8 cellular contexts compared by ENCODE assay signal in the genomic region with DNA sequence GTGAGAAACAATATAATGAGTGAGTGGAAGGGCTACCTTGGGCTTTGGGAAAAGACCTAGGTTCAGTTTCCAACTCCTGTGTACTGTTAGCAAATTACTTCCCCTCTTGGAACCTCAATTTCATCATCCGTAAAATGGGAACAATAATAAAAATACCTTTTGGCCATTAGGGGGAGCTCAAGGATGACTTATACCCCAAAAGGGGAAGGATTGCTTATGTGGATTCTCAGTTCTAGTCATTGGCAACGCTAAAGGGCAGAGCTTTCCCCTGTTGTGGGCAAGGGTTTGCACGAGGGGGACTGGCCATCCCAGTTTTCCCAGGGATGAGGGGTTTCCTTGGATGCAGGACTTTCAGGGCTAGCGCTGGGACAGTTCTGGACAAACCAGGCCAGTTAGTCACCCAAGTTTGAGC. TPM values are rescaled to one million over a fixed set of nuclear protein-coding genes. Genes with fewer than 3 reads are reported as not detected.
DNase-seq lines count a peak whose midpoint lies in the region; ATAC-seq and TF ChIP-seq lines count a peak whose summit lies in the region.

No MANE protein-coding gene starts in this region.

- H3K4me1 Mint-ChIP-seq in naive thymus-derived CD4-positive, alpha-beta T cell = peaks cover 13 to 31% (median 24%) of the 10 kb centered on the region in 7 donors

- no peaks in the 10 kb centered on the region for H3F3A ChIP-seq in PC-3 (ENCODE audit: low read length, unreplicated experiment)

- H3K27me3 Mint-ChIP-seq in naive thymus-derived CD4-positive, alpha-beta T cell = no peaks in the 10 kb centered on the region

- H4K20me1 ChIP-seq in PC-3 (ENCODE audit: low read length) = no peaks in the 10 kb centered on the region

- H3K9me3 ChIP-seq in PC-3 (ENCODE audit: low read length) = no peaks in the 10 kb centered on the region
- H3K9me3 ChIP-seq in naive thymus-derived CD4-positive, alpha-beta T cell (ENCODE audit: control insufficient read depth in 2 of 3, low read length in 3 of 3) = no peaks in the 10 kb centered on the region

- H3K36me3 ChIP-seq in PC-3 (ENCODE audit: low read depth, low read length) = no peaks in the 10 kb centered on the region; the same call in 1 of the 2 replicates
- no peaks in the 10 kb centered on the region for H3K36me3 ChIP-seq in naive thymus-derived CD4-positive, alpha-beta T cell (ENCODE audit: control insufficient read depth in 2 of 3, insufficient read depth in 3 of 3, low read length in 3 of 3)

- H3K9me2 ChIP-seq in PC-3 (replicated peaks; ENCODE audit: low read length) = no peaks in the 10 kb centered on the region

- H3K9ac ChIP-seq in PC-3 (ENCODE audit: low read length) = no peak overlapping the region

- TF ChIP-seq CTCF in AG04449 (IDR thresholded peaks at IDR 0.05; ENCODE audit: insufficient read depth, low read length, missing control alignments) (peak; percentile 33), PC-3 (conservative IDR thresholded peaks at IDR 0.05; ENCODE audit: low read depth, low read length) (peak; percentile 81), dorsolateral prefrontal cortex (IDR thresholded peaks at IDR 0.05 in 54 of 56, conservative IDR thresholded peaks at IDR 0.05 in 2 of 56; ENCODE audit: low read depth in 1 of 56, partially characterized antibody in 56 of 56) (peak; percentile 41 to 81 (median 64))

- intact Hi-C loops in PC-3 (cut with micrococcal nuclease) (loop anchor here (1.0 to 5.0 kb wide), 2 partner anchors 186 to 200 kb away; no protein-coding TSS in a partner anchor), dorsolateral prefrontal cortex (cut with DNase I) (loop anchor here in 1 of 2 donors (5.0 to 10.0 kb wide), 3 partner anchors 82 to 200 kb away; no protein-coding TSS in a partner anchor)
- intact Hi-C loops in naive thymus-derived CD4-positive, alpha-beta T cell (cut with micrococcal nuclease) = loop anchor here in 1 of 2 donors (1.0 to 5.0 kb wide), 6 partner anchors 61 to 455 kb away; no protein-coding TSS in a partner anchor

- ATAC-seq in HG03378 (IDR thresholded peaks at IDR 0.05; ENCODE audit: unreplicated experiment) (peak; percentile 36), PC-3 (no peak), GM21825 (IDR thresholded peaks at IDR 0.05; ENCODE audit: unreplicated experiment) (no peak), GM18498 (IDR thresholded peaks at IDR 0.05; ENCODE audit: unreplicated experiment) (no peak)
- ATAC-seq in naive thymus-derived CD4-positive, alpha-beta T cell = peak; percentile 14

- 0 out of 2 replicates have a peak, but pooled peaks cover 5% of the 10 kb centered on the region for H3K79me2 ChIP-seq in PC-3 (ENCODE audit: low read length)

- H3K27ac Mint-ChIP-seq in naive thymus-derived CD4-positive, alpha-beta T cell = no peak overlapping the region

- no peak overlapping the region for H2AFZ ChIP-seq in PC-3 (ENCODE audit: low read length)

- no peaks in the 10 kb centered on the region for H3K9me3 Mint-ChIP-seq in naive thymus-derived CD4-positive, alpha-beta T cell

- H3K4me3 ChIP-seq in AG04449 (ENCODE audit: low read depth, low read length) (no peak overlapping the region), PC-3 (ENCODE audit: low read length) (no peak overlapping the region), dorsolateral prefrontal cortex (no peak overlapping the region)
- H3K4me3 ChIP-seq in naive thymus-derived CD4-positive, alpha-beta T cell (ENCODE audit: low read length) = no peak overlapping the region

- no TSS peak for BruUV-seq in PC-3 (replicated peaks; lab: Mats Ljungman, UMichigan)

- H3K27me3 ChIP-seq in PC-3 (ENCODE audit: low read length) (no peaks in the 10 kb centered on the region), dorsolateral prefrontal cortex (no peaks in the 10 kb centered on the region)
- H3K27me3 ChIP-seq in naive thymus-derived CD4-positive, alpha-beta T cell (ENCODE audit: control insufficient read depth in 2 of 2, insufficient read depth in 2 of 2, low read length in 2 of 2) = no peaks in the 10 kb centered on the region

- CTCF ChIA-PET in AG04449 (lab: Yijun Ruan, JAX) = interaction anchor here (0.6 to 18.9 kb wide), 36 partner anchors 8 to 676 kb away, joined by 3 to 565 read pairs (median 4); no protein-coding TSS in a partner anchor
- CTCF ChIA-PET in PC-3 (lab: Charles Lee) = interaction anchor here (1.1 to 2.4 kb wide), 3 partner anchors 8 to 201 kb away, joined by 3 to 11 read pairs (median 8); no protein-coding TSS in a partner anchor
- CTCF ChIA-PET in naive thymus-derived CD4-positive, alpha-beta T cell (lab: Charles Lee) = interaction anchor here (0.6 kb wide), 1 partner anchor 206 kb away, joined by 3 read pairs; no protein-coding TSS in a partner anchor

- H3K4me1 ChIP-seq in PC-3 (ENCODE audit: insufficient read depth, low read length) = peaks cover 8% of the 10 kb centered on the region; the same call in 1 of the 2 replicates
- H3K4me1 ChIP-seq in naive thymus-derived CD4-positive, alpha-beta T cell (ENCODE audit: control insufficient read depth in 2 of 2, insufficient read depth in 2 of 2, low read length in 2 of 2) = peaks cover 6 to 14% of the 10 kb centered on the region in 2 donors

- H3K4me3 Mint-ChIP-seq in naive thymus-derived CD4-positive, alpha-beta T cell = no peak overlapping the region

- H3K27ac ChIP-seq in PC-3 (ENCODE audit: low read length) (no peak overlapping the region), dorsolateral prefrontal cortex (peak overlapping the region in 14 of 59 donors; percentile 8 to 96 (median 52))
- H3K27ac ChIP-seq in naive thymus-derived CD4-positive, alpha-beta T cell (ENCODE audit: low read depth, low read length) = no peak overlapping the region

- no peak overlapping the region for H3K4me2 ChIP-seq in PC-3 (ENCODE audit: low read length)

- POLR2A ChIA-PET in AG04449 (lab: Yijun Ruan, JAX) (no interaction called here), PC-3 (lab: Charles Lee; ENCODE audit: unreplicated experiment) (no interaction called here)
- POLR2A ChIA-PET in naive thymus-derived CD4-positive, alpha-beta T cell (lab: Charles Lee) = no interaction called here

- no peaks in the 10 kb centered on the region for H3K36me3 Mint-ChIP-seq in naive thymus-derived CD4-positive, alpha-beta T cell

- DNase-seq in AG04449 (ENCODE audit: low read depth, low spot score) (no peak), GF-D8 (lab: John Stamatoyannopoulos, UW) (peak; percentile 5), PC-3 (peak; percentile 67), dorsolateral prefrontal cortex (no peak)
- peak in 1 of 9 donors; percentile 19 for DNase-seq in naive thymus-derived CD4-positive, alpha-beta T cell

RNA-seq across cellular contexts. Expression of gene COMMD9, which starts 3.1 kb away (rescaled TPM):
- total RNA-seq in PC-3 (2014; rRNA removed) = 54.8 and 70.8 TPM in 2 replicates
- total RNA-seq in dorsolateral prefrontal cortex = 100 to 1,000 TPM in 5 of 120 experiments, 10 to 100 TPM in 115; 43.1 to 107 (median 76.9) TPM
- total RNA-seq in naive thymus-derived CD4-positive, alpha-beta T cell = 10 to 100 TPM; 42.6 to 62.2 (median 45.9) TPM
- 10 to 100 TPM; 79.7 to 86.1 TPM for polyA plus RNA-seq in naive thymus-derived CD4-positive, alpha-beta T cell

RNA-seq across cellular contexts. Expression of gene PRR5L, which starts 3.8 kb away (rescaled TPM):
- total RNA-seq in PC-3 (2014; rRNA removed) = 1.3 and 4.7 TPM in 2 replicates
- total RNA-seq in dorsolateral prefrontal cortex = 10 to 100 TPM in 104 of 120 experiments, 1 to 10 TPM in 16; 4.3 to 59.2 (median 18.4) TPM
- 10 to 100 TPM in 2 of 5 experiments, 1 to 10 TPM in 3; 2.0 to 47.6 (median 4.8) TPM for total RNA-seq in naive thymus-derived CD4-positive, alpha-beta T cell
- polyA plus RNA-seq in naive thymus-derived CD4-positive, alpha-beta T cell = under 1 TPM; 0.10 to 0.19 TPM

Comparison
In these comparisons a context has a peak if more than half of its experiments do, and no peak if none do; other contexts are left out.
1. DNase-seq: peak in GF-D8 (single experiment) and PC-3 (single experiment); none in AG04449 (single experiment) and dorsolateral prefrontal cortex (0 of 10).
2. ATAC-seq: peak in HG03378 (single experiment) and naive thymus-derived CD4-positive, alpha-beta T cell (single experiment); none in PC-3 (single experiment), GM21825 (single experiment) and GM18498 (single experiment).
3. Peak in every context shown above with its lines, with median percentiles within 50 percentile points of each other: CTCF ChIP-seq.